Comparison of ENCODE assay signal across 11 cellular contexts in genomic region chr17:19876524-19877161, GRCh38. TPM values are rescaled to one million over a fixed set of nuclear protein-coding genes. Genes with fewer than 3 reads are reported as not detected.
DNase-seq lines count a peak whose midpoint lies in the region; ATAC-seq and TF ChIP-seq lines count a peak whose summit lies in the region.
"Had no signal": no experiment of that assay in that cellular context is flagged by ENCODE, and none has a peak within 500 bp of the region (broad histone marks: within the 10 kb centered on the region; RNA-seq: fewer than 3 reads in every experiment).

No MANE protein-coding gene starts in this region.

- H3K79me2 ChIP-seq in mesendoderm (ENCODE audit: control insufficient read depth, insufficient read depth, low read length) = no peaks in the 10 kb centered on the region

- no peak overlapping the region for H2BK15ac ChIP-seq in mesendoderm (replicated peaks; ENCODE audit: low read depth)

- H2BK5ac ChIP-seq in mesendoderm (ENCODE audit: low read length) = no peak overlapping the region

- no peak overlapping the region for H3K4me2 ChIP-seq in mesendoderm (ENCODE audit: low read length)

- no peak for TF ChIP-seq CTCF in activated CD8-positive, alpha-beta T cell treated with anti-CD3 and anti-CD28 coated beads for 36 hours (IDR thresholded peaks at IDR 0.05)
- TF ChIP-seq CTCF in left ventricle myocardium inferior (IDR thresholded peaks at IDR 0.05; ENCODE audit: borderline replicate concordance) = no peak

- H3K56ac ChIP-seq in mesendoderm (ENCODE audit: low read length) = no peak overlapping the region

- POLR2A ChIA-PET in activated CD8-positive, alpha-beta T cell treated with anti-CD3 and anti-CD28 coated beads for 36 hours (lab: Charles Lee) = interaction anchor here (0.6 to 1.4 kb wide), 2 partner anchors 12 to 80 kb away, joined by 3 to 4 read pairs; no protein-coding TSS in a partner anchor

- peak overlapping the region; percentile 80 for H3K27ac Mint-ChIP-seq in activated CD8-positive, alpha-beta T cell treated with anti-CD3 and anti-CD28 coated beads for 36 hours
- H3K27ac Mint-ChIP-seq in stimulated activated effector memory CD8-positive, alpha-beta T cell treated with anti-CD3 and anti-CD28 coated beads, Interleukin-12 subunit alpha, Interleukin-12 subunit beta, amount 100 ng/mL, for 72 hours = peak overlapping the region; percentile 87
- H3K27ac Mint-ChIP-seq: activated B cell treated with CpG ODN at 0.5 μM for 24 hours, HFFc6 had no signal

- H3K27me3 ChIP-seq in left ventricle myocardium inferior (ENCODE audit: low read depth) (peaks cover 33% of the 10 kb centered on the region), mesendoderm (ENCODE audit: insufficient read depth, low read length, poor library complexity) (no peaks in the 10 kb centered on the region)

- no CpG with 5 or more reads among the region's 13 CpGs for WGBS in mesendoderm (ENCODE audit: extremely low coverage, insufficient coverage, low lambda C conversion rate)

- H3K27me3 Mint-ChIP-seq in activated CD8-positive, alpha-beta T cell treated with anti-CD3 and anti-CD28 coated beads for 36 hours = no peaks in the 10 kb centered on the region

- no peak overlapping the region for H3K23ac ChIP-seq in mesendoderm (ENCODE audit: low read length)

- no peaks in the 10 kb centered on the region for H3K79me1 ChIP-seq in mesendoderm (ENCODE audit: low read length)

- no peak overlapping the region for H3K4me3 ChIP-seq in left ventricle myocardium inferior
- H3K4me3 ChIP-seq in mesendoderm (ENCODE audit: low read length) = no peak overlapping the region

- peaks cover 39% of the 10 kb centered on the region for H3K4me1 Mint-ChIP-seq in activated CD8-positive, alpha-beta T cell treated with anti-CD3 and anti-CD28 coated beads for 36 hours (ENCODE audit: low read depth)
- H3K4me1 Mint-ChIP-seq in stimulated activated effector memory CD8-positive, alpha-beta T cell treated with anti-CD3 and anti-CD28 coated beads, Interleukin-12 subunit alpha, Interleukin-12 subunit beta, amount 100 ng/mL, for 72 hours = peaks cover 23% of the 10 kb centered on the region

- peak overlapping the region; percentile 14 for H3K4me3 Mint-ChIP-seq in activated CD8-positive, alpha-beta T cell treated with anti-CD3 and anti-CD28 coated beads for 36 hours
- peak overlapping the region; percentile 38 for H3K4me3 Mint-ChIP-seq in stimulated activated effector memory CD8-positive, alpha-beta T cell treated with anti-CD3 and anti-CD28 coated beads, Interleukin-12 subunit alpha, Interleukin-12 subunit beta, amount 100 ng/mL, for 72 hours
- H3K4me3 Mint-ChIP-seq: activated B cell treated with CpG ODN at 0.5 μM for 24 hours, HFFc6 had no signal

- peak; percentile 80 for ATAC-seq in activated CD8-positive, alpha-beta T cell treated with anti-CD3 and anti-CD28 coated beads for 36 hours
- peak; percentile 78 for ATAC-seq in stimulated activated effector memory CD8-positive, alpha-beta T cell treated with anti-CD3 and anti-CD28 coated beads, Interleukin-12 subunit alpha, Interleukin-12 subunit beta, amount 100 ng/mL, for 72 hours

- H3K9ac ChIP-seq in mesendoderm (ENCODE audit: low read length) = no peak overlapping the region

- H2BK120ac ChIP-seq in mesendoderm (ENCODE audit: low read depth, low read length) = no peak overlapping the region

- no peaks in the 10 kb centered on the region for H3K4me1 ChIP-seq in left ventricle myocardium inferior
- no peaks in the 10 kb centered on the region for H3K4me1 ChIP-seq in mesendoderm (ENCODE audit: control insufficient read depth, low read depth, low read length)

- H2AK5ac ChIP-seq in mesendoderm (ENCODE audit: low read length) = no peak overlapping the region

- H3K9me3 Mint-ChIP-seq in activated CD8-positive, alpha-beta T cell treated with anti-CD3 and anti-CD28 coated beads for 36 hours = no peaks in the 10 kb centered on the region
- H3K9me3 Mint-ChIP-seq in stimulated activated effector memory CD8-positive, alpha-beta T cell treated with anti-CD3 and anti-CD28 coated beads, Interleukin-12 subunit alpha, Interleukin-12 subunit beta, amount 100 ng/mL, for 72 hours = no peaks in the 10 kb centered on the region
- H3K9me3 Mint-ChIP-seq: activated B cell treated with CpG ODN at 0.5 μM for 24 hours, HFFc6 had no signal

- H3K9me3 ChIP-seq in left ventricle myocardium inferior (replicated peaks) = no peaks in the 10 kb centered on the region

- peak; percentile 88 for DNase-seq in NOMO-1 treated with DMSO at 0.1 percent for 48 hours (lab: John Stamatoyannopoulos, UW; ENCODE audit: unreplicated experiment)
- peak; percentile 55 for DNase-seq in activated CD8-positive, alpha-beta T cell treated with anti-CD3 and anti-CD28 coated beads for 36 hours
- DNase-seq in left ventricle myocardium inferior = peak; percentile 64
- no peak for DNase-seq in stimulated activated effector memory CD8-positive, alpha-beta T cell treated with anti-CD3 and anti-CD28 coated beads, Interleukin-12 subunit alpha, Interleukin-12 subunit beta, amount 100 ng/mL, for 72 hours (ENCODE audit: low spot score in 2 of 2)
- DNase-seq in RKO (ENCODE audit: low spot score) = no peak
- no peak for DNase-seq in mesendoderm
- no peak for DNase-seq in H4 (ENCODE audit: low spot score)
- DNase-seq in ecto neural progenitor cell (ENCODE audit: low spot score) = no peak
- DNase-seq: activated B cell treated with CpG ODN at 0.5 μM for 24 hours, HFFc6, NCI-H1092 had no signal

- no peak overlapping the region for H3K18ac ChIP-seq in mesendoderm (ENCODE audit: low read length)

- no peaks in the 10 kb centered on the region for H3K36me3 Mint-ChIP-seq in activated CD8-positive, alpha-beta T cell treated with anti-CD3 and anti-CD28 coated beads for 36 hours (ENCODE audit: low read depth)
- H3K36me3 Mint-ChIP-seq in stimulated activated effector memory CD8-positive, alpha-beta T cell treated with anti-CD3 and anti-CD28 coated beads, Interleukin-12 subunit alpha, Interleukin-12 subunit beta, amount 100 ng/mL, for 72 hours = no peaks in the 10 kb centered on the region

- H3K36me3 ChIP-seq in left ventricle myocardium inferior = no peaks in the 10 kb centered on the region
- no peaks in the 10 kb centered on the region for H3K36me3 ChIP-seq in mesendoderm (ENCODE audit: control insufficient read depth, insufficient read depth, low read length)

- H3K27ac ChIP-seq in left ventricle myocardium inferior (replicated peaks) = peak overlapping the region; percentile 16
- no peak overlapping the region for H3K27ac ChIP-seq in mesendoderm (ENCODE audit: low read depth, low read length)

- H3K4ac ChIP-seq in mesendoderm (ENCODE audit: low read depth, low read length) = no peak overlapping the region

- no peak overlapping the region for H4K5ac ChIP-seq in mesendoderm (ENCODE audit: low read length)

- CTCF ChIA-PET in activated CD8-positive, alpha-beta T cell treated with anti-CD3 and anti-CD28 coated beads for 36 hours (lab: Charles Lee) = interaction anchor here (0.8 kb wide), 2 partner anchors 11 to 110 kb away, joined by 3 read pairs; no protein-coding TSS in a partner anchor

- no peak overlapping the region for H4K8ac ChIP-seq in mesendoderm (ENCODE audit: low read depth, low read length)

- intact Hi-C loops in activated CD8-positive, alpha-beta T cell treated with anti-CD3 and anti-CD28 coated beads for 36 hours (cut with micrococcal nuclease) = no loop called here
- intact Hi-C loops in left ventricle myocardium inferior (cut with micrococcal nuclease) = no loop called here

RNA-seq across cellular contexts. Expression of gene ULK2, which starts 8.9 kb away (rescaled TPM):
- total RNA-seq in activated CD8-positive, alpha-beta T cell treated with anti-CD3 and anti-CD28 coated beads for 36 hours = 1 to 10 TPM; 6.3 TPM
- total RNA-seq in left ventricle myocardium inferior = 19.1 TPM
- 4.3 TPM for polyA plus RNA-seq in mesendoderm (2013, experiment 1 of 2)
- 4.2 TPM for polyA plus RNA-seq in mesendoderm (2013, experiment 2 of 2)
- total RNA-seq in H4 (2014; rRNA removed; shearing (Covaris generic)) = 6.6 and 8.0 TPM in 2 replicates

Comparison
In these comparisons a context has a peak if more than half of its experiments do, and no peak if none do; other contexts are left out.
1. DNase-seq: peak in NOMO-1 treated with DMSO at 0.1 percent for 48 hours (single experiment), activated CD8-positive, alpha-beta T cell treated with anti-CD3 and anti-CD28 coated beads for 36 hours (single experiment) and left ventricle myocardium inferior (single experiment); none in stimulated activated effector memory CD8-positive, alpha-beta T cell treated with anti-CD3 and anti-CD28 coated beads, Interleukin-12 subunit alpha, Interleukin-12 subunit beta, amount 100 ng/mL, for 72 hours (0 of 2), RKO (single experiment), mesendoderm (single experiment), H4 (single experiment) and ecto neural progenitor cell (single experiment).